28 cellular contexts compared by ENCODE assay signal in genomic region chr13:43872181-43872580, GRCh38.
"Had no signal": no experiment of that assay in that cellular context is flagged by ENCODE, and none has a peak within 500 bp of the region (broad histone marks: within the 10 kb centered on the region; RNA-seq: fewer than 3 reads in every experiment).

No MANE protein-coding gene starts in this region.

- ATAC-seq: activated CD8-positive, alpha-beta T cell treated with anti-CD3 and anti-CD28 coated beads for 36 hours; activated T-cell treated with anti-CD3 and anti-CD28 coated beads, Interleukin-2, amount 50 U/mL, for 72 hours; activated T-helper 17 cell treated with anti-CD3 and anti-CD28 coated beads, Interleukin-2, amount 50 U/mL, for 72 hours; body of pancreas; PC-3; Right ventricle myocardium inferior had no signal

- H3K27ac ChIP-seq: ascending aorta, body of pancreas, breast epithelium, Peyer's patch, RWPE1, SK-N-MC had no signal

- H3K27me3 ChIP-seq: ascending aorta, body of pancreas, breast epithelium, Peyer's patch had no signal

- H3K4me1 ChIP-seq: ascending aorta, body of pancreas, breast epithelium, Peyer's patch had no signal

- DNase-seq: activated CD4-positive, alpha-beta T cell treated with anti-CD3 and anti-CD28 coated beads, Interleukin-2, amount 10 ng/mL, durations not matched to agents 24 days and 14 days; activated CD4-positive, alpha-beta T cell treated with anti-CD3 and anti-CD28 coated beads, Interleukin-2, amount 50 U/mL, for 4 hours; activated CD8-positive, alpha-beta T cell treated with anti-CD3 and anti-CD28 coated beads for 36 hours; activated effector memory CD4-positive, alpha-beta T cell treated with anti-CD3 and anti-CD28 coated beads, Interleukin-2, amount 50 U/mL, for 16 hours; activated naive CD4-positive, alpha-beta T cell; activated naive CD4-positive, alpha-beta T cell treated with anti-CD3 and anti-CD28 coated beads, Interleukin-2, amount 50 U/mL, for 16 hours; activated naive CD8-positive, alpha-beta T cell treated with anti-CD3 and anti-CD28 coated beads for 36 hours; activated T-cell treated with anti-CD3 and anti-CD28 coated beads, Interleukin-2, amount 50 U/mL, for 1 hour; activated T-cell treated with anti-CD3 and anti-CD28 coated beads, Interleukin-2, amount 50 U/mL, for 72 hours; amygdala; body of pancreas; NCI-H1092 treated with DMSO at 0.1 percent for 48 hours; NCI-H146; NCI-H187; NCI-H2029 treated with DMSO at 0.1 percent for 48 hours; NCI-H510A; NCI-H748 treated with DMSO at 0.1 percent for 48 hours; NK-92 treated with Interleukin-12 subunit alpha and Interleukin-12 subunit beta, amount 100 ng/mL, for 24 hours; PC-3; Peyer's patch; SIG-M5; T1000 had no signal

- H3K4me3 ChIP-seq: ascending aorta, body of pancreas, breast epithelium, Peyer's patch, SK-N-MC had no signal

- H3K36me3 ChIP-seq: ascending aorta, breast epithelium had no signal

- H3K9me3 ChIP-seq: ascending aorta, body of pancreas, breast epithelium, Peyer's patch had no signal
